ENCODE assay signal across 8 cellular contexts in genomic region chr3:188348445-188349244, GRCh38.
DNase-seq lines count a peak whose midpoint lies in the region; ATAC-seq and TF ChIP-seq lines count a peak whose summit lies in the region.

No MANE protein-coding gene starts in this region.

- intact Hi-C loops in HCT116 (cut with micrococcal nuclease) (loop anchor here (10.0 kb wide), 1 partner anchor 604 kb away; the partner anchor contains the start of gene BCL6), activated B cell treated with CpG ODN at 0.5 μM for 24 hours (cut with micrococcal nuclease) (no loop called here), left ventricle myocardium superior (cut with micrococcal nuclease) (loop anchor here (10.0 kb wide), 1 partner anchor 596 kb away; no protein-coding TSS in a partner anchor)

- CTCF ChIA-PET in HCT116 (lab: Charles Lee): no interaction called here
- CTCF ChIA-PET in activated B cell treated with CpG ODN at 0.5 μM for 24 hours (lab: Charles Lee): no interaction called here

- H3K4me3 Mint-ChIP-seq in activated B cell treated with CpG ODN at 0.5 μM for 24 hours: no peak overlapping the region

- H3K79me2 ChIP-seq in HCT116 (ENCODE audit: insufficient read depth, low read length): peaks cover 3% of the 10 kb centered on the region; the same call in 1 of the 2 replicates

- no peaks in the 10 kb centered on the region for H3K9me2 ChIP-seq in HCT116 (ENCODE audit: insufficient read depth)

- H3K27me3 Mint-ChIP-seq in activated B cell treated with CpG ODN at 0.5 μM for 24 hours: no peaks in the 10 kb centered on the region

- ATAC-seq in HCT116 (peak; percentile 86), activated B cell treated with CpG ODN at 0.5 μM for 24 hours (ENCODE audit: low read depth) (peak; percentile 10), left ventricle myocardium superior (peak; percentile 80), HG03565 (IDR thresholded peaks at IDR 0.05; ENCODE audit: unreplicated experiment) (no peak)
- no peak for ATAC-seq in activated CD4-positive, CD25-positive, alpha-beta regulatory T cell treated with anti-CD3 and anti-CD28 coated beads, Interleukin-2, amount 50 U/mL, for 24 hours

- no peaks in the 10 kb centered on the region for H3K9me3 ChIP-seq in HCT116 (ENCODE audit: control insufficient read depth in 1 of 2, insufficient read depth in 1 of 2, low read depth in 1 of 2, low read length in 2 of 2)

- POLR2A ChIA-PET in HCT116 (lab: Charles Lee): no interaction called here
- POLR2A ChIA-PET in activated B cell treated with CpG ODN at 0.5 μM for 24 hours (lab: Charles Lee): interaction anchor here (0.6 to 1.3 kb wide), 3 partner anchors 9 to 324 kb away, joined by 3 to 4 read pairs (median 3); no protein-coding TSS in a partner anchor

- RAD21 ChIA-PET in HCT116 (lab: Charles Lee; ENCODE audit: low non-redundant PET in 1 of 2, low total read pairs in 2 of 2, uncharacterized antibody in 2 of 2, unreplicated experiment in 2 of 2): no interaction called here

- no TSS peak for BruUV-seq in HCT116 (replicated peaks; lab: Mats Ljungman, UMichigan)

- H3K36me3 Mint-ChIP-seq in activated B cell treated with CpG ODN at 0.5 μM for 24 hours (ENCODE audit: low read depth): no peaks in the 10 kb centered on the region

- TF ChIP-seq CTCF in HCT116 (IDR thresholded peaks at IDR 0.05 in 2 of 3, conservative IDR thresholded peaks at IDR 0.05 in 1 of 3; ENCODE audit: borderline replicate concordance in 1 of 3, insufficient read depth in 1 of 3, low read depth in 2 of 3, low read length in 2 of 3) (no peak), activated B cell treated with CpG ODN at 0.5 μM for 24 hours (IDR thresholded peaks at IDR 0.05) (no peak)

- H3K9ac ChIP-seq in HCT116 (ENCODE audit: low read length): peak overlapping the region; percentile 21; the same call in 1 of the 2 replicates

- 0 out of 2 replicates have a peak, but pooled peaks cover 2% of the 10 kb centered on the region for H4K20me1 ChIP-seq in HCT116 (ENCODE audit: insufficient read depth)

- peak; percentile 9; the same call in 1 of the 2 replicates for TF ChIP-seq RAD21 in HCT116 (IDR thresholded peaks at IDR 0.05; ENCODE audit: low read depth)

- no peaks in the 10 kb centered on the region for H3K36me3 ChIP-seq in HCT116 (ENCODE audit: control insufficient read depth in 1 of 2, insufficient read depth in 2 of 2, low read length in 2 of 2)

- H3K4me1 Mint-ChIP-seq in activated B cell treated with CpG ODN at 0.5 μM for 24 hours: peaks cover 62% of the 10 kb centered on the region

- H2AFZ ChIP-seq in HCT116 (ENCODE audit: low read depth, low read length, poor library complexity, severe bottlenecking): no peak overlapping the region

- no peaks in the 10 kb centered on the region for H3K27me3 ChIP-seq in HCT116 (ENCODE audit: insufficient read depth, low read length)

- no peaks in the 10 kb centered on the region for H3K9me3 Mint-ChIP-seq in activated B cell treated with CpG ODN at 0.5 μM for 24 hours

- H3K4me3 ChIP-seq in HCT116 (replicated peaks in 1 of 2; ENCODE audit: low read depth in 1 of 2, low read length in 2 of 2): peak overlapping the region in 1 of 2 experiments; percentile 16; a peak in 2 of 4 replicates

- TF ChIP-seq POLR2A in HCT116 (IDR thresholded peaks at IDR 0.05; ENCODE audit: borderline replicate concordance, extremely low read depth, insufficient read depth, insufficient read length): no peak

- DNase-seq in HCT116 (ENCODE audit: low read depth, low spot score): peak; percentile 63
- DNase-seq in activated B cell treated with CpG ODN at 0.5 μM for 24 hours: no peak
- DNase-seq in left ventricle myocardium superior: peak; percentile 89
- DNase-seq in smooth muscle cell of the brain vasculature (ENCODE audit: low read depth, low spot score): peak; percentile 57
- no peak for DNase-seq in NCI-H2107 treated with DMSO at 0.1 percent for 48 hours (lab: John Stamatoyannopoulos, UW; ENCODE audit: unreplicated experiment)
- DNase-seq in stimulated activated CD4-positive, alpha-beta T cell treated with anti-CD3 and anti-CD28 coated beads, Interleukin-4, amount 100 ng/mL, for 24 hours: no peak

- peaks cover 21 to 28% of the 10 kb centered on the region in 2 experiments for H3K4me1 ChIP-seq in HCT116 (ENCODE audit: control insufficient read depth in 1 of 2, insufficient read depth in 2 of 2, low read length in 2 of 2)

- H3K27ac ChIP-seq in HCT116 (ENCODE audit: low read depth, low read length): peak overlapping the region; percentile 44

- no peak overlapping the region for H3K27ac Mint-ChIP-seq in activated B cell treated with CpG ODN at 0.5 μM for 24 hours

- H3K4me2 ChIP-seq in HCT116 (ENCODE audit: low read length): peak overlapping the region; percentile 70

TF ChIP-seq in HCT116, 20 proteins besides CTCF, POLR2A, EP300 and RAD21:
- TF ChIP-seq EGR1 (IDR thresholded peaks at IDR 0.05; ENCODE audit: low read depth) (no peak), SIN3A (IDR thresholded peaks at IDR 0.05; ENCODE audit: low read depth) (no peak), POLR2AphosphoS5 (IDR thresholded peaks at IDR 0.05; ENCODE audit: low read depth, low read length) (peak; percentile 53; the same call in 1 of the 2 replicates), CEBPB (IDR thresholded peaks at IDR 0.05; ENCODE audit: low read depth) (peak; percentile 98), EZH2 (IDR thresholded peaks at IDR 0.05) (no peak), FOSL1 (IDR thresholded peaks at IDR 0.05; ENCODE audit: low read depth) (peak; percentile 60), ELF1 (IDR thresholded peaks at IDR 0.05; ENCODE audit: borderline replicate concordance, low read depth) (no peak), ATF3 (IDR thresholded peaks at IDR 0.05) (no peak), REST (IDR thresholded peaks at IDR 0.05; ENCODE audit: low read depth) (no peak), JUND (IDR thresholded peaks at IDR 0.05) (peak; percentile 43; the same call in 1 of the 2 replicates), MAX (IDR thresholded peaks at IDR 0.05) (no peak), TCF7L2 (IDR thresholded peaks at IDR 0.05; ENCODE audit: borderline replicate concordance, extremely low read depth, insufficient read depth, insufficient read length) (no peak), ZBTB33 (IDR thresholded peaks at IDR 0.05; ENCODE audit: extremely low read depth, insufficient replicate concordance, low read length) (no peak), ZNF274 (IDR thresholded peaks at IDR 0.05; ENCODE audit: low read depth, low read length) (no peak), SP1 (IDR thresholded peaks at IDR 0.05; ENCODE audit: low read depth) (peak; percentile 53; the same call in 1 of the 2 replicates), EZH2phosphoT487 (IDR thresholded peaks at IDR 0.05; ENCODE audit: borderline replicate concordance) (no peak), SRF (IDR thresholded peaks at IDR 0.05; ENCODE audit: low read depth) (no peak), ZFX (IDR thresholded peaks at IDR 0.05) (no peak), CBX3 (IDR thresholded peaks at IDR 0.05; ENCODE audit: low read depth) (no peak), YY1 (IDR thresholded peaks at IDR 0.05; ENCODE audit: extremely low read depth, insufficient replicate concordance, low read depth, low read length) (no peak)

Comparison
In these comparisons a context has a peak if more than half of its experiments do, and no peak if none do; other contexts are left out.
1. ATAC-seq: peak in HCT116 (single experiment), activated B cell treated with CpG ODN at 0.5 μM for 24 hours (single experiment) and left ventricle myocardium superior (single experiment); none in activated CD4-positive, CD25-positive, alpha-beta regulatory T cell treated with anti-CD3 and anti-CD28 coated beads, Interleukin-2, amount 50 U/mL, for 24 hours (0 of 2) and HG03565 (single experiment).
2. DNase-seq: peak in HCT116 (single experiment), left ventricle myocardium superior (single experiment) and smooth muscle cell of the brain vasculature (single experiment); none in activated B cell treated with CpG ODN at 0.5 μM for 24 hours (single experiment), NCI-H2107 treated with DMSO at 0.1 percent for 48 hours (single experiment) and stimulated activated CD4-positive, alpha-beta T cell treated with anti-CD3 and anti-CD28 coated beads, Interleukin-4, amount 100 ng/mL, for 24 hours (single experiment).